Comparison of ENCODE assay signal across 8 cellular contexts in genomic region chr7:35799846-35800717, GRCh38. TPM values are rescaled to one million over a fixed set of nuclear protein-coding genes. Genes with fewer than 3 reads are reported as not detected.
A peak's percentile ranks its signal among the peaks of the same experiment; 100 is the strongest.
DNase-seq lines count a peak whose midpoint lies in the region; ATAC-seq and TF ChIP-seq lines count a peak whose summit lies in the region.

No MANE protein-coding gene starts in this region.

- no peaks in the 10 kb centered on the region for H3K27me3 Mint-ChIP-seq in T-cell

- H3K4me2 ChIP-seq in hepatocyte = peak overlapping the region; percentile 79

- peak; percentile 86 for DNase-seq in NCI-H146 treated with DMSO at 0.1 percent for 48 hours (lab: John Stamatoyannopoulos, UW; ENCODE audit: unreplicated experiment)
- peak in 21 of 34 experiments; percentile 60 to 81 (median 71) for DNase-seq in T-cell
- peak in 47 of 58 donors; percentile 58 to 98 (median 88) for DNase-seq in anterior cingulate cortex (lab: John Stamatoyannopoulos, UW)
- DNase-seq in hepatocyte (ENCODE audit: low spot score) = peak; percentile 92
- peak; percentile 98 for DNase-seq in retina
- no peak for DNase-seq in OCI-M2 (lab: John Stamatoyannopoulos, UW; ENCODE audit: unreplicated experiment)

- peak overlapping the region; percentile 38 for H3K4me3 ChIP-seq in hepatocyte

- peaks cover 35 to 47% (median 40%) of the 10 kb centered on the region in 3 donors for H3K4me1 Mint-ChIP-seq in T-cell

- H4K20me1 ChIP-seq in hepatocyte (ENCODE audit: insufficient read depth, poor library complexity, severe bottlenecking) = peaks cover 31% of the 10 kb centered on the region

- H3K27me3 ChIP-seq in hepatocyte = no peaks in the 10 kb centered on the region

- no peaks in the 10 kb centered on the region for H3K9me3 Mint-ChIP-seq in T-cell

- H3K27ac Mint-ChIP-seq in T-cell = peak overlapping the region; percentile 98 to 99

- peak overlapping the region; percentile 98 for H3K27ac ChIP-seq in hepatocyte

- ATAC-seq in GM18505 (IDR thresholded peaks at IDR 0.05; ENCODE audit: unreplicated experiment) (peak; percentile 49), HG02885 (IDR thresholded peaks at IDR 0.05; ENCODE audit: poor library complexity, unreplicated experiment) (peak; percentile 45), T-cell (replicated peaks in 1 of 4) (peak; percentile 36 to 45 (median 44))

- CTCF ChIA-PET in T-cell (lab: Charles Lee) = interaction anchor here (0.6 to 3.9 kb wide), 16 partner anchors 9 to 588 kb away, joined by 3 to 23 read pairs (median 5); partner anchors contain the start of gene HERPUD2 (in 1 of the 2)

- H2AFZ ChIP-seq in hepatocyte = peak overlapping the region; percentile 22

- H3K36me3 ChIP-seq in hepatocyte (replicated peaks; ENCODE audit: insufficient read depth, low read depth) = no peaks in the 10 kb centered on the region

- POLR2A ChIA-PET in T-cell (lab: Charles Lee) = interaction anchor here (0.6 to 3.7 kb wide), 16 partner anchors 12 to 146 kb away, joined by 3 to 22 read pairs (median 4); partner anchors contain the start of gene HERPUD2 (in 2 of the 2)

- H3K4me1 ChIP-seq in hepatocyte (ENCODE audit: insufficient read depth) = peaks cover 21% of the 10 kb centered on the region

- peaks cover 43% of the 10 kb centered on the region for H3K79me2 ChIP-seq in hepatocyte

- H3K4me3 Mint-ChIP-seq in T-cell = peak overlapping the region; percentile 93 to 97 (median 93)

- no peak for TF ChIP-seq CTCF in hepatocyte (IDR thresholded peaks at IDR 0.05; ENCODE audit: poor library complexity)

- no peaks in the 10 kb centered on the region for H3K9me3 ChIP-seq in hepatocyte (ENCODE audit: low read depth)

- peaks cover 9% of the 10 kb centered on the region for H3K36me3 Mint-ChIP-seq in T-cell

- WGBS in hepatocyte (ENCODE audit: low lambda C conversion rate, missing lambda C conversion rate) = 2% methylated on average over 36 of the region's 37 CpGs

- TF ChIP-seq POLR2A in GM18505 (IDR thresholded peaks at IDR 0.05; ENCODE audit: borderline replicate concordance, extremely low read depth, insufficient read depth, insufficient read length) = peak; percentile 88

- H3K9me2 ChIP-seq in hepatocyte (replicated peaks; ENCODE audit: insufficient read depth) = no peaks in the 10 kb centered on the region

RNA-seq across cellular contexts. Expression of gene SEPTIN7, which starts 0.8 kb away (rescaled TPM):
- 100 to 1,000 TPM; 181 to 231 (median 200) TPM for total RNA-seq in T-cell
- 304 and 347 TPM in 2 replicates for total RNA-seq in hepatocyte
- polyA plus RNA-seq in hepatocyte = 280 and 288 TPM in 2 replicates
